25 cellular contexts compared by ENCODE assay signal in the genomic region with DNA sequence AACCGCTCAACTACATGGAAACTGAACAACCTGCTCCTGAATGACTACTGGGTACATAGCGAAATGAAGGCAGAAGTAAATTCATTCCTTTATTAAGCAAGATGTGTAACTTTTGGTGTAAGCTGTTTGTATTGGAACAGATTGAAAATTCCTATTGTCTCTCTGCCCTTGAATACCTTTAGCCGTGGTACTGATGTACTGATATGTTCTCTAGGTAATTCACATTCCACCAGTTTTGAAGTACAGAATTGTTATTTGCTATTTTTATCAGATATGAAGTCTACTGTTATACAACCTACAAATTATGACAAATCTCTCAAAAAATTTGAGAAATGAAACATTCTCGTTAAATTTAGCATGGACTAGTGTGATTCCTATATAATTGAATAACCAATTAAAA. TPM values are rescaled to one million over a fixed set of nuclear protein-coding genes. Genes with fewer than 3 reads are reported as not detected.
DNase-seq lines count a peak whose midpoint lies in the region; ATAC-seq, FAIRE-seq and TF ChIP-seq lines count a peak whose summit lies in the region.
"Had no signal": no experiment of that assay in that cellular context is flagged by ENCODE, and none has a peak within 500 bp of the region (broad histone marks: within the 10 kb centered on the region; RNA-seq: fewer than 3 reads in every experiment).

No MANE protein-coding gene starts in this region.

- ATAC-seq in lower lobe of right lung: peak; percentile 38 to 77
- ATAC-seq: GM12878 had no signal

- no peaks in the 10 kb centered on the region for H3K4me1 ChIP-seq in kidney (ENCODE audit: control insufficient read depth in 1 of 2, insufficient read depth in 1 of 2, low read depth in 1 of 2, low read length in 2 of 2)
- H3K4me1 ChIP-seq in lower lobe of right lung: no peaks in the 10 kb centered on the region
- H3K4me1 ChIP-seq in Peyer's patch: no peaks in the 10 kb centered on the region
- H3K4me1 ChIP-seq: BE2C, BLaER1 had no signal

- TF ChIP-seq POLR2A in Peyer's patch (IDR thresholded peaks at IDR 0.05): no peak

- DNase-seq in kidney: no peak
- DNase-seq in lower lobe of right lung: no peak
- DNase-seq in Peyer's patch: no peak
- DNase-seq in stimulated activated CD4-positive, alpha-beta T cell treated with anti-CD3 and anti-CD28 coated beads, Interleukin-4, amount 100 ng/mL, for 24 hours: no peak
- no peak for DNase-seq in MV-4-11 (lab: John Stamatoyannopoulos, UW)
- DNase-seq: 8988T; ACHN; BE2C; C1 segment of cervical spinal cord; CD4-positive, alpha-beta memory T cell; CD4-positive, CD25-positive, alpha-beta regulatory T cell; CD8-positive, alpha-beta memory T cell; COR-L47; DMS 273 treated with DMSO at 0.1 percent for 48 hours; DMS153; DMS53; DMS79; DND-41; EL; GDM1 had no signal

- H3K27ac ChIP-seq in kidney (ENCODE audit: low read depth in 2 of 2, low read length in 2 of 2) (no peak overlapping the region), lower lobe of right lung (no peak overlapping the region), Peyer's patch (no peak overlapping the region)
- H3K27ac ChIP-seq: BLaER1 had no signal

- FAIRE-seq in kidney (lab: Jason Lieb, UNC): peak; percentile 8
- FAIRE-seq: A204.1, GM12878, GM12892, GM18507 had no signal

- H3K9ac ChIP-seq in kidney (ENCODE audit: low read length in 2 of 2): no peak overlapping the region
- H3K9ac ChIP-seq: BLaER1 had no signal

- TF ChIP-seq CTCF in kidney (IDR thresholded peaks at IDR 0.05; ENCODE audit: borderline replicate concordance, extremely low read depth, insufficient read depth) (no peak), lower lobe of right lung (IDR thresholded peaks at IDR 0.05) (no peak), Peyer's patch (IDR thresholded peaks at IDR 0.05) (no peak)

- no peaks in the 10 kb centered on the region for H3K27me3 ChIP-seq in lower lobe of right lung (ENCODE audit: low read depth)
- no peaks in the 10 kb centered on the region for H3K27me3 ChIP-seq in Peyer's patch
- H3K27me3 ChIP-seq: BE2C, BLaER1 had no signal

- no peak overlapping the region for H3K4me3 ChIP-seq in kidney (ENCODE audit: low read length in 2 of 2)
- H3K4me3 ChIP-seq in lower lobe of right lung: no peak overlapping the region
- H3K4me3 ChIP-seq in Peyer's patch: no peak overlapping the region
- H3K4me3 ChIP-seq: BLaER1, GM12878 had no signal

- no peaks in the 10 kb centered on the region for H3K36me3 ChIP-seq in kidney (ENCODE audit: control insufficient read depth in 1 of 2, insufficient read depth in 2 of 2, low read length in 2 of 2)
- no peaks in the 10 kb centered on the region for H3K36me3 ChIP-seq in lower lobe of right lung
- no peaks in the 10 kb centered on the region for H3K36me3 ChIP-seq in Peyer's patch
- H3K36me3 ChIP-seq: BE2C had no signal

- H3K9me3 ChIP-seq in kidney (ENCODE audit: control insufficient read depth in 1 of 2, low read length in 2 of 2): no peaks in the 10 kb centered on the region
- no peaks in the 10 kb centered on the region for H3K9me3 ChIP-seq in lower lobe of right lung
- no peaks in the 10 kb centered on the region for H3K9me3 ChIP-seq in Peyer's patch
- H3K9me3 ChIP-seq: BE2C had no signal

- intact Hi-C loops in kidney (cut with DNase I): no loop called here
- intact Hi-C loops in lower lobe of right lung (cut with DNase I): no loop called here

RNA-seq across cellular contexts. Expression of gene ZMYND11, which starts 17.7 kb away (rescaled TPM):
- 80.7 TPM for total RNA-seq in kidney
- 32.7 TPM for polyA plus RNA-seq in kidney (ENCODE audit: insufficient read depth, low read depth, low replicate concordance)
- total RNA-seq in lower lobe of right lung: 68.9 TPM
- total RNA-seq in Peyer's patch: 100 to 1,000 TPM in 1 of 4 donors, 10 to 100 TPM in 3; 28.9 to 132 (median 37.2) TPM
